Comparison of ENCODE assay signal across 14 cellular contexts in genomic region chr2:150357770-150358467, GRCh38.
DNase-seq lines count a peak whose midpoint lies in the region; ATAC-seq, FAIRE-seq and TF ChIP-seq lines count a peak whose summit lies in the region.
"Had no signal": no experiment of that assay in that cellular context is flagged by ENCODE, and none has a peak within 500 bp of the region (broad histone marks: within the 10 kb centered on the region; RNA-seq: fewer than 3 reads in every experiment).

No MANE protein-coding gene starts in this region.

- no peak for TF ChIP-seq EP300 in GM12878 (IDR thresholded peaks at IDR 0.05; ENCODE audit: borderline replicate concordance in 1 of 2, control insufficient read depth in 1 of 2, low read depth in 2 of 2, low read length in 2 of 2)

- in situ Hi-C loops in GM12878 (cut with MboI) = no loop called here

- POLR2A ChIA-PET in GM12878 (lab: Charles Lee) = no interaction called here

- TF ChIP-seq POLR2A in GM12878 (IDR thresholded peaks at IDR 0.05; ENCODE audit: low read depth, low read length) = no peak

- H3K36me3 ChIP-seq in GM06990 (ENCODE audit: control insufficient read depth, insufficient read depth, low read length) (no peaks in the 10 kb centered on the region), GM12878 (ENCODE audit: control insufficient read depth in 2 of 2, insufficient read depth in 2 of 2, low read length in 1 of 2) (no peaks in the 10 kb centered on the region)
- H3K36me3 ChIP-seq: transverse colon, WERI-Rb-1 had no signal

- H3K27ac ChIP-seq in GM12878 (ENCODE audit: control insufficient read depth, insufficient read depth) = no peak overlapping the region
- H3K27ac ChIP-seq: transverse colon, WERI-Rb-1 had no signal

- no peak overlapping the region for H3K4me2 ChIP-seq in GM12878 (ENCODE audit: control insufficient read depth, insufficient read depth)

- TF ChIP-seq RAD21 in GM12878 (IDR thresholded peaks at IDR 0.05; ENCODE audit: insufficient read depth, low read depth, low read length) = no peak

- H3K27me3 ChIP-seq in GM06990 (replicated peaks; ENCODE audit: control insufficient read depth, insufficient read depth, low read length) (no peaks in the 10 kb centered on the region), GM12878 (replicated peaks in 1 of 2; ENCODE audit: control insufficient read depth in 2 of 2, insufficient read depth in 2 of 2, low read length in 1 of 2) (no peaks in the 10 kb centered on the region)
- H3K27me3 ChIP-seq: transverse colon had no signal

- CTCF ChIA-PET in GM12878 (lab: Yijun Ruan, JAX) = interaction anchor here (0.7 kb wide), 1 partner anchor 67 kb away, joined by 3 read pairs; no protein-coding TSS in a partner anchor

- RAD21 ChIA-PET in GM12878 (lab: Charles Lee; ENCODE audit: unreplicated experiment) = no interaction called here

- no peaks in the 10 kb centered on the region for H3K9me3 ChIP-seq in GM12878 (replicated peaks; ENCODE audit: control insufficient read depth, insufficient read depth, low read length)
- H3K9me3 ChIP-seq: transverse colon had no signal

- H3K9ac ChIP-seq in GM12878 (ENCODE audit: control insufficient read depth, insufficient read depth, low read length) = no peak overlapping the region

- H3K79me2 ChIP-seq in GM12878 (ENCODE audit: control insufficient read depth, insufficient read depth, low read length) = no peaks in the 10 kb centered on the region

- intact Hi-C loops in GM12878 (cut with micrococcal nuclease; ENCODE audit: unreplicated experiment) = no loop called here

- TF ChIP-seq CTCF in GM06990 (IDR thresholded peaks at IDR 0.05; ENCODE audit: insufficient read depth, low read length, poor library complexity, severe bottlenecking) (no peak), GM12878 (IDR thresholded peaks at IDR 0.05 in 2 of 3, conservative IDR thresholded peaks at IDR 0.05 in 1 of 3; ENCODE audit: control insufficient read depth in 2 of 3, extremely low read depth in 1 of 3, insufficient read depth in 1 of 3, low read depth in 3 of 3, low read length in 3 of 3) (no peak)

- FAIRE-seq in GM12878 (lab: Jason Lieb, UNC) = no peak
- FAIRE-seq: H1 had no signal

- no TSS peak for BruUV-seq in GM12878 (replicated peaks; lab: Mats Ljungman, UMichigan)

- H3K4me3 ChIP-seq in GM06990 (replicated peaks; ENCODE audit: low read depth, low read length) (no peak overlapping the region), GM12878 (no peak overlapping the region)
- H3K4me3 ChIP-seq: transverse colon had no signal

- H3K4me1 ChIP-seq in GM12878 (ENCODE audit: control insufficient read depth, insufficient read depth, low read length) = no peaks in the 10 kb centered on the region
- H3K4me1 ChIP-seq: transverse colon had no signal

- SMC1A ChIA-PET in GM12878 (lab: Charles Lee; ENCODE audit: uncharacterized antibody, unreplicated experiment) = interaction anchor here (0.6 to 0.8 kb wide), 3 partner anchors 28 to 648 kb away, joined by 3 read pairs; no protein-coding TSS in a partner anchor

- DNase-seq in GM06990 (ENCODE audit: extremely low read depth, insufficient read length) (peak; percentile 59), GM12878 (ENCODE audit: low read depth, low spot score) (peak; percentile 27), kidney tubule cell (ENCODE audit: low spot score) (no peak), GF-D8 (lab: John Stamatoyannopoulos, UW) (no peak), NOMO-1 treated with DMSO at 0.1 percent for 48 hours (lab: John Stamatoyannopoulos, UW; ENCODE audit: unreplicated experiment) (no peak), DMS153 (lab: John Stamatoyannopoulos, UW) (no peak)
- DNase-seq: ACHN; nephron progenitor cell; stimulated activated CD4-positive, alpha-beta T cell treated with anti-CD3 and anti-CD28 coated beads, Interleukin-4, amount 100 ng/mL, for 4 hours; transverse colon; WERI-Rb-1 had no signal

- no peaks in the 10 kb centered on the region for H4K20me1 ChIP-seq in GM12878 (ENCODE audit: control insufficient read depth, insufficient read depth)

- no peak overlapping the region for H2AFZ ChIP-seq in GM12878 (ENCODE audit: control insufficient read depth, low read depth, low read length)

- WGBS in GM12878 (ENCODE audit: insufficient coverage, insufficient replicate concordance, low lambda C conversion rate, missing lambda C conversion rate) = 0% methylated on average over 2 of the region's 2 CpGs

- ATAC-seq in GM21423 (IDR thresholded peaks at IDR 0.05; ENCODE audit: unreplicated experiment) (peak; percentile 43), HG03103 (IDR thresholded peaks at IDR 0.05; ENCODE audit: low read depth, unreplicated experiment) (peak; percentile 72), GM12878 (peak; percentile 94)

TF ChIP-seq in GM12878, 131 proteins besides CTCF, POLR2A, EP300 and RAD21 (continues in another document):
- TF ChIP-seq JUNB (IDR thresholded peaks at IDR 0.05) (peak; percentile 78), REST (IDR thresholded peaks at IDR 0.05; ENCODE audit: low read depth, low read length) (no peak), BHLHE40 (IDR thresholded peaks at IDR 0.05; ENCODE audit: borderline replicate concordance in 1 of 2, low read depth in 2 of 2, low read length in 1 of 2) (no peak), IRF4 (IDR thresholded peaks at IDR 0.05; ENCODE audit: low read depth, low read length) (no peak), KLF5 (IDR thresholded peaks at IDR 0.05; ENCODE audit: partially characterized antibody) (no peak), E4F1 (IDR thresholded peaks at IDR 0.05; ENCODE audit: borderline replicate concordance, partially characterized antibody) (no peak), MEF2A (IDR thresholded peaks at IDR 0.05; ENCODE audit: insufficient read depth, low read depth, low read length) (0 out of 2 replicates have a peak, but pooled peaks have one; percentile 22), CREM (IDR thresholded peaks at IDR 0.05; ENCODE audit: low read depth) (peak; percentile 44)
- TF ChIP-seq, protein P1, sequence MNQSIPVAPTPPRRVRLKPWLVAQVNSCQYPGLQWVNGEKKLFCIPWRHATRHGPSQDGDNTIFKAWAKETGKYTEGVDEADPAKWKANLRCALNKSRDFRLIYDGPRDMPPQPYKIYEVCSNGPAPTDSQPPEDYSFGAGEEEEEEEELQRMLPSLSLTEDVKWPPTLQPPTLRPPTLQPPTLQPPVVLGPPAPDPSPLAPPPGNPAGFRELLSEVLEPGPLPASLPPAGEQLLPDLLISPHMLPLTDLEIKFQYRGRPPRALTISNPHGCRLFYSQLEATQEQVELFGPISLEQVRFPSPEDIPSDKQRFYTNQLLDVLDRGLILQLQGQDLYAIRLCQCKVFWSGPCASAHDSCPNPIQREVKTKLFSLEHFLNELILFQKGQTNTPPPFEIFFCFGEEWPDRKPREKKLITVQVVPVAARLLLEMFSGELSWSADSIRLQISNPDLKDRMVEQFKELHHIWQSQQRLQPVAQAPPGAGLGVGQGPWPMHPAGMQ (IDR thresholded peaks at IDR 0.05; ENCODE audit: borderline replicate concordance) = no peak

Comparison
In these comparisons a context has a peak if more than half of its experiments do, and no peak if none do; other contexts are left out.
1. DNase-seq: peak in GM06990 (single experiment) and GM12878 (single experiment); none in kidney tubule cell (single experiment), GF-D8 (single experiment), NOMO-1 treated with DMSO at 0.1 percent for 48 hours (single experiment) and DMS153 (single experiment).
2. ATAC-seq: peak in every context shown above with its lines; median percentile 94 in GM12878; 72 in HG03103; 43 in GM21423.